10 cellular contexts compared by ENCODE assay signal in genomic region chr19:35870124-35870736, GRCh38. TPM values are rescaled to one million over a fixed set of nuclear protein-coding genes. Genes with fewer than 3 reads are reported as not detected.
DNase-seq lines count a peak whose midpoint lies in the region; ATAC-seq and TF ChIP-seq lines count a peak whose summit lies in the region.
"Not testable (repeated sequence)": the region's sequence is repeated elsewhere in the genome, so short reads cannot be mapped to it uniquely, and the experiment has no call there.
"Had no signal": no experiment of that assay in that cellular context is flagged by ENCODE, and none has a peak within 500 bp of the region (broad histone marks: within the 10 kb centered on the region; RNA-seq: fewer than 3 reads in every experiment).

No MANE protein-coding gene starts in this region.

- not testable (repeated sequence) for H3K4ac ChIP-seq in neuronal stem cell (ENCODE audit: low read length)

- H3K4me3 Mint-ChIP-seq in activated CD8-positive, alpha-beta T cell treated with anti-CD3 and anti-CD28 coated beads, Interleukin-2, amount 10 ng/mL, durations not matched to agents 7 days and 5 days: peak overlapping the region; percentile 60

- H3K9me3 Mint-ChIP-seq in activated CD8-positive, alpha-beta T cell treated with anti-CD3 and anti-CD28 coated beads, Interleukin-2, amount 10 ng/mL, durations not matched to agents 7 days and 5 days (ENCODE audit: insufficient read depth): not testable (repeated sequence)

- not testable (repeated sequence) for H3K18ac ChIP-seq in neuronal stem cell (ENCODE audit: low read length)

- peak overlapping the region; percentile 48 for H3K4me3 ChIP-seq in HUES64 (ENCODE audit: low read length)
- peak overlapping the region; percentile 49; the same call in 1 of the 2 replicates for H3K4me3 ChIP-seq in PC-3 (ENCODE audit: low read length)
- H3K4me3 ChIP-seq in coronary artery: peak overlapping the region; percentile 75
- H3K4me3 ChIP-seq in iPS-18a (ENCODE audit: low read length): peak overlapping the region; percentile 71
- peak overlapping the region; percentile 59 to 82 for H3K4me3 ChIP-seq in neuronal stem cell (ENCODE audit: low read length in 2 of 2)

- H3K4me1 ChIP-seq in HUES64 (ENCODE audit: insufficient read depth, low read length); PC-3 (ENCODE audit: insufficient read depth, low read length); neuronal stem cell (ENCODE audit: control insufficient read depth in 2 of 2, insufficient read depth in 1 of 2, low read depth in 1 of 2, low read length in 2 of 2): not testable (repeated sequence)
- H3K4me1 ChIP-seq in iPS-18a (ENCODE audit: control insufficient read depth, low read depth, low read length): peaks cover 14% of the 10 kb centered on the region

- H2BK120ac ChIP-seq in neuronal stem cell (ENCODE audit: low read depth, low read length): not testable (repeated sequence)

- H3K27me3 Mint-ChIP-seq in activated CD8-positive, alpha-beta T cell treated with anti-CD3 and anti-CD28 coated beads, Interleukin-2, amount 10 ng/mL, durations not matched to agents 7 days and 5 days (ENCODE audit: low read depth): peaks cover 25% of the 10 kb centered on the region

- H2BK15ac ChIP-seq in neuronal stem cell (ENCODE audit: low read length): not testable (repeated sequence)

- not testable (repeated sequence) for H4K8ac ChIP-seq in neuronal stem cell (ENCODE audit: low read depth, low read length)

- not testable (repeated sequence) for TF ChIP-seq CTCF in PC-3 (conservative IDR thresholded peaks at IDR 0.05; ENCODE audit: low read depth, low read length); coronary artery (IDR thresholded peaks at IDR 0.05)

- not testable (repeated sequence) for H2AK5ac ChIP-seq in neuronal stem cell (ENCODE audit: low read depth, low read length)

- H3K4me1 Mint-ChIP-seq in activated CD8-positive, alpha-beta T cell treated with anti-CD3 and anti-CD28 coated beads, Interleukin-2, amount 10 ng/mL, durations not matched to agents 7 days and 5 days (ENCODE audit: low read depth): peaks cover 19% of the 10 kb centered on the region

- peaks cover 23% of the 10 kb centered on the region for H3K27me3 ChIP-seq in HUES64 (ENCODE audit: insufficient read depth, low read length)
- H3K27me3 ChIP-seq in PC-3 (ENCODE audit: low read length); neuronal stem cell (ENCODE audit: control insufficient read depth in 3 of 3, insufficient read depth in 3 of 3, low read depth in 1 of 3, low read length in 3 of 3): not testable (repeated sequence)
- H3K27me3 ChIP-seq in iPS-18a (ENCODE audit: control insufficient read depth, insufficient read depth, low read length): peaks cover 10% of the 10 kb centered on the region

- H4K20me1 ChIP-seq in PC-3 (ENCODE audit: low read length): not testable (repeated sequence)

- H3K4me2 ChIP-seq in PC-3 (ENCODE audit: low read length): peak overlapping the region; percentile 84
- peak overlapping the region; percentile 97 for H3K4me2 ChIP-seq in neuronal stem cell (ENCODE audit: insufficient read depth, low read length, poor library complexity, severe bottlenecking)

- not testable (repeated sequence) for BruUV-seq in PC-3 (replicated peaks; lab: Mats Ljungman, UMichigan)

- CTCF ChIA-PET in PC-3 (lab: Charles Lee): not testable (repeated sequence)
- CTCF ChIA-PET in activated CD8-positive, alpha-beta T cell treated with anti-CD3 and anti-CD28 coated beads, Interleukin-2, amount 10 ng/mL, durations not matched to agents 7 days and 5 days (lab: Charles Lee): interaction anchor here (1.0 to 2.2 kb wide), 4 partner anchors 12 to 124 kb away, joined by 3 to 10 read pairs (median 6); partner anchors contain the start of gene SDHAF1

- H3K23ac ChIP-seq in neuronal stem cell (ENCODE audit: low read depth, low read length, poor library complexity): peak overlapping the region; percentile 8

- not testable (repeated sequence) for H3K36me3 ChIP-seq in HUES64 (ENCODE audit: insufficient read depth, low read length); PC-3 (ENCODE audit: low read depth, low read length); iPS-18a (ENCODE audit: control insufficient read depth, low read depth, low read length)
- H3K36me3 ChIP-seq in neuronal stem cell (replicated peaks in 1 of 2; ENCODE audit: control insufficient read depth in 2 of 2, insufficient read depth in 2 of 2, low read length in 2 of 2): peaks cover 26 to 41% of the 10 kb centered on the region in 2 donors

- not testable (repeated sequence) for H3K27ac ChIP-seq in HUES64 (ENCODE audit: low read depth, low read length); PC-3 (ENCODE audit: low read length); coronary artery; iPS-18a (ENCODE audit: low read length)
- H3K27ac ChIP-seq in neuronal stem cell (replicated peaks; ENCODE audit: low read length): peak overlapping the region; percentile 98

- H4K91ac ChIP-seq in neuronal stem cell (ENCODE audit: low read depth, low read length, poor library complexity): not testable (repeated sequence)

- not testable (repeated sequence) for H2BK12ac ChIP-seq in neuronal stem cell (ENCODE audit: low read length)

- H3K9me3 ChIP-seq in HUES64 (ENCODE audit: insufficient read depth, low read depth, low read length); PC-3 (ENCODE audit: low read length); iPS-18a (ENCODE audit: control insufficient read depth, low read depth, low read length); neuronal stem cell (replicated peaks in 1 of 2; ENCODE audit: control insufficient read depth in 2 of 2, insufficient read depth in 1 of 2, low read depth in 1 of 2, low read length in 2 of 2): not testable (repeated sequence)

- not testable (repeated sequence) for H3K79me1 ChIP-seq in neuronal stem cell (ENCODE audit: low read depth, low read length)

- 47% methylated on average over 26 of the region's 26 CpGs for WGBS in HUES64
- no CpG with 5 or more reads among the region's 26 CpGs for WGBS in neuronal stem cell (ENCODE audit: extremely low coverage in 2 of 2, insufficient read length in 2 of 2, insufficient replicate concordance in 1 of 2), 2 donors

- not testable (repeated sequence) for H3K36me3 Mint-ChIP-seq in activated CD8-positive, alpha-beta T cell treated with anti-CD3 and anti-CD28 coated beads, Interleukin-2, amount 10 ng/mL, durations not matched to agents 7 days and 5 days (ENCODE audit: low read depth)

- H3K27ac Mint-ChIP-seq in activated CD8-positive, alpha-beta T cell treated with anti-CD3 and anti-CD28 coated beads, Interleukin-2, amount 10 ng/mL, durations not matched to agents 7 days and 5 days: not testable (repeated sequence)

- not testable (repeated sequence) for H3F3A ChIP-seq in PC-3 (ENCODE audit: low read length, unreplicated experiment)

- intact Hi-C loops in PC-3 (cut with micrococcal nuclease): not testable (repeated sequence)

- H3K9ac ChIP-seq in HUES64 (ENCODE audit: low read depth, low read length); PC-3 (ENCODE audit: low read length); iPS-18a (ENCODE audit: low read length); neuronal stem cell (ENCODE audit: low read depth, low read length, poor library complexity): not testable (repeated sequence)

- H2BK5ac ChIP-seq in neuronal stem cell (ENCODE audit: low read length): peak overlapping the region; percentile 84

- H2AFZ ChIP-seq in PC-3 (ENCODE audit: low read length) (peak overlapping the region; percentile 71; the same call in 1 of the 2 replicates), neuronal stem cell (ENCODE audit: low read length) (peak overlapping the region; percentile 86)

- not testable (repeated sequence) for H3K79me2 ChIP-seq in PC-3 (ENCODE audit: low read length)

- H3K9me2 ChIP-seq in PC-3 (replicated peaks; ENCODE audit: low read length): not testable (repeated sequence)

- POLR2A ChIA-PET in PC-3 (lab: Charles Lee; ENCODE audit: unreplicated experiment): not testable (repeated sequence)
- POLR2A ChIA-PET in activated CD8-positive, alpha-beta T cell treated with anti-CD3 and anti-CD28 coated beads, Interleukin-2, amount 10 ng/mL, durations not matched to agents 7 days and 5 days (lab: Charles Lee): interaction anchor here (2.0 kb wide), 1 partner anchor 13 kb away, joined by 6 read pairs; the partner anchor contains the start of gene KIRREL2

- ATAC-seq in PC-3; activated CD8-positive, alpha-beta T cell treated with anti-CD3 and anti-CD28 coated beads, Interleukin-2, amount 10 ng/mL, durations not matched to agents 7 days and 5 days: not testable (repeated sequence)

- not testable (repeated sequence) for H3K14ac ChIP-seq in neuronal stem cell (ENCODE audit: low read length)

- peak; percentile 79 for DNase-seq in DMS153 (lab: John Stamatoyannopoulos, UW)
- not testable (repeated sequence) for DNase-seq in PC-3; activated CD8-positive, alpha-beta T cell treated with anti-CD3 and anti-CD28 coated beads, Interleukin-2, amount 10 ng/mL, durations not matched to agents 7 days and 5 days; coronary artery (ENCODE audit: low spot score); neuronal stem cell (ENCODE audit: low spot score)

RNA-seq across cellular contexts. Expression of gene APLP1, which starts 1.9 kb away (rescaled TPM):
- polyA plus RNA-seq in HUES64 (2013, experiment 1 of 2): 43.3 TPM
- 75.3 TPM for polyA plus RNA-seq in HUES64 (2013, experiment 2 of 2)
- 21.1 and 23.2 TPM in 2 replicates for total RNA-seq in PC-3 (2014; rRNA removed)
- total RNA-seq in activated CD8-positive, alpha-beta T cell treated with anti-CD3 and anti-CD28 coated beads, Interleukin-2, amount 10 ng/mL, durations not matched to agents 7 days and 5 days: 1 to 10 TPM in 1 of 2 experiments, under 1 TPM in 1; 0.87 to 1.4 TPM
- polyA plus RNA-seq in neuronal stem cell (2013, experiment 1 of 2): 299 TPM
- polyA plus RNA-seq in neuronal stem cell (2013, experiment 2 of 2): 297 TPM

RNA-seq across cellular contexts. Expression of gene KIRREL2, which starts 13.5 kb away (rescaled TPM):
- polyA plus RNA-seq in HUES64 (2013, experiment 1 of 2): 2.0 TPM
- polyA plus RNA-seq in HUES64 (2013, experiment 2 of 2): 2.3 TPM
- not detected in 2 replicates for total RNA-seq in PC-3 (2014; rRNA removed)
- total RNA-seq in activated CD8-positive, alpha-beta T cell treated with anti-CD3 and anti-CD28 coated beads, Interleukin-2, amount 10 ng/mL, durations not matched to agents 7 days and 5 days: 1 to 10 TPM; 1.9 to 2.2 TPM
- polyA plus RNA-seq in neuronal stem cell (2013, experiment 1 of 2): 7.2 TPM
- 7.3 TPM for polyA plus RNA-seq in neuronal stem cell (2013, experiment 2 of 2)
- total RNA-seq: upper lobe of right lung had no signal

RNA-seq across cellular contexts. Expression of gene NPHS1, which starts 17.9 kb away (rescaled TPM):
- not detected for polyA plus RNA-seq in HUES64 (2013, experiment 1 of 2)
- polyA plus RNA-seq in HUES64 (2013, experiment 2 of 2): 0.57 TPM
- not detected in 2 replicates for total RNA-seq in PC-3 (2014; rRNA removed)
- not detected for total RNA-seq in activated CD8-positive, alpha-beta T cell treated with anti-CD3 and anti-CD28 coated beads, Interleukin-2, amount 10 ng/mL, durations not matched to agents 7 days and 5 days
- polyA plus RNA-seq in neuronal stem cell (2013, experiment 1 of 2): 0.74 TPM
- 0.58 TPM for polyA plus RNA-seq in neuronal stem cell (2013, experiment 2 of 2)
- total RNA-seq: G401, upper lobe of right lung had no signal
- polyA plus RNA-seq: esophagus had no signal

RNA-seq across cellular contexts. Expression of gene NFKBID, which starts 30.1 kb away (rescaled TPM):
- 5.6 TPM for polyA plus RNA-seq in HUES64 (2013, experiment 1 of 2)
- 5.6 TPM for polyA plus RNA-seq in HUES64 (2013, experiment 2 of 2)
- total RNA-seq in PC-3 (2014; rRNA removed): 9.0 and 10.6 TPM in 2 replicates
- total RNA-seq in activated CD8-positive, alpha-beta T cell treated with anti-CD3 and anti-CD28 coated beads, Interleukin-2, amount 10 ng/mL, durations not matched to agents 7 days and 5 days: 10 to 100 TPM; 39.0 to 40.7 TPM
- polyA plus RNA-seq in neuronal stem cell (2013, experiment 1 of 2): 4.8 TPM
- 4.7 TPM for polyA plus RNA-seq in neuronal stem cell (2013, experiment 2 of 2)

RNA-seq across cellular contexts. Expression of gene HCST, which starts 32.1 kb away (rescaled TPM):
- polyA plus RNA-seq in HUES64 (2013, experiment 1 of 2): not detected
- 0.57 TPM for polyA plus RNA-seq in HUES64 (2013, experiment 2 of 2)
- total RNA-seq in PC-3 (2014; rRNA removed): not detected in 2 replicates
- 100 to 1,000 TPM; 196 to 216 TPM for total RNA-seq in activated CD8-positive, alpha-beta T cell treated with anti-CD3 and anti-CD28 coated beads, Interleukin-2, amount 10 ng/mL, durations not matched to agents 7 days and 5 days
- polyA plus RNA-seq in neuronal stem cell (2013, experiment 1 of 2): 0.32 TPM
- polyA plus RNA-seq in neuronal stem cell (2013, experiment 2 of 2): 0.39 TPM
- total RNA-seq: G401 had no signal
